ENCODE assay signal across 11 cellular contexts in genomic region chr20:38187512-38187911, GRCh38. TPM values are rescaled to one million over a fixed set of nuclear protein-coding genes. Genes with fewer than 3 reads are reported as not detected.
DNase-seq lines count a peak whose midpoint lies in the region; ATAC-seq, FAIRE-seq and TF ChIP-seq lines count a peak whose summit lies in the region.
"Had no signal": no experiment of that assay in that cellular context is flagged by ENCODE, and none has a peak within 500 bp of the region (broad histone marks: within the 10 kb centered on the region; RNA-seq: fewer than 3 reads in every experiment).

No MANE protein-coding gene starts in this region.

- H3K4me3 ChIP-seq in AG04450 (ENCODE audit: low read depth, low read length) (no peak overlapping the region), HCT116 (replicated peaks in 1 of 2; ENCODE audit: low read depth in 1 of 2, low read length in 2 of 2) (no peak overlapping the region), ascending aorta (no peak overlapping the region), HepG2 (replicated peaks in 1 of 3; ENCODE audit: insufficient read depth in 1 of 3, low read depth in 2 of 3, low read length in 3 of 3) (no peak overlapping the region)

- FAIRE-seq in HepG2 (lab: Jason Lieb, UNC): peak; percentile 65

- H3K9me3 ChIP-seq in AG04450 (ENCODE audit: control insufficient read depth, insufficient read depth, low read length): peaks cover 2% of the 10 kb centered on the region; the same call in 1 of the 2 replicates
- no peaks in the 10 kb centered on the region for H3K9me3 ChIP-seq in HCT116 (ENCODE audit: control insufficient read depth in 1 of 2, insufficient read depth in 1 of 2, low read depth in 1 of 2, low read length in 2 of 2)
- no peaks in the 10 kb centered on the region for H3K9me3 ChIP-seq in ascending aorta
- H3K9me3 ChIP-seq in HepG2 (ENCODE audit: low read length): no peaks in the 10 kb centered on the region
- no peaks in the 10 kb centered on the region for H3K9me3 ChIP-seq in CD4-positive, alpha-beta T cell (ENCODE audit: control insufficient read depth, low read length)

- CTCF ChIA-PET in AG04450 (lab: Charles Lee): interaction anchor here (0.6 to 1.1 kb wide), 4 partner anchors 9 to 133 kb away, joined by 4 read pairs; no protein-coding TSS in a partner anchor
- CTCF ChIA-PET in HCT116 (lab: Charles Lee): no interaction called here
- CTCF ChIA-PET in HepG2 (lab: Yijun Ruan, JAX; ENCODE audit: low intra/inter-chr PET ratio, low total read pairs): interaction anchor here (1.5 kb wide), 1 partner anchor 35 kb away, joined by 3 read pairs; no protein-coding TSS in a partner anchor
- CTCF ChIA-PET in CD4-positive, alpha-beta T cell (lab: Charles Lee): no interaction called here

- H3K27ac Mint-ChIP-seq in CD4-positive, alpha-beta T cell: no peak overlapping the region

- H3K4me3 Mint-ChIP-seq in CD4-positive, alpha-beta T cell: no peak overlapping the region
- H3K4me3 Mint-ChIP-seq: CD8-positive, alpha-beta memory T cell had no signal

- in situ Hi-C loops in HepG2 (cut with HindIII; ENCODE audit: extremely low pct_ligation_motif_present, low pct_unique_long_range_greater_than_20kb): no loop called here

- H3K9me2 ChIP-seq in HCT116 (ENCODE audit: insufficient read depth): no peaks in the 10 kb centered on the region

- BruUV-seq in HCT116 (replicated peaks; lab: Mats Ljungman, UMichigan): no TSS peak
- no TSS peak for BruUV-seq in HepG2 (replicated peaks; lab: Mats Ljungman, UMichigan)

- no peaks in the 10 kb centered on the region for H3K36me3 Mint-ChIP-seq in CD4-positive, alpha-beta T cell (ENCODE audit: low read depth)
- H3K36me3 Mint-ChIP-seq: CD8-positive, alpha-beta memory T cell had no signal

- H3K27me3 Mint-ChIP-seq in CD4-positive, alpha-beta T cell: peaks cover 20% of the 10 kb centered on the region

- no peaks in the 10 kb centered on the region for H3K36me3 ChIP-seq in HCT116 (ENCODE audit: control insufficient read depth in 1 of 2, insufficient read depth in 2 of 2, low read length in 2 of 2)
- no peaks in the 10 kb centered on the region for H3K36me3 ChIP-seq in ascending aorta
- H3K36me3 ChIP-seq in HepG2 (replicated peaks in 1 of 2; ENCODE audit: control insufficient read depth in 1 of 2, insufficient read depth in 2 of 2, low read length in 2 of 2): no peaks in the 10 kb centered on the region

- ATAC-seq in HCT116 (peak; percentile 51), HepG2 (peak; percentile 96)
- no peak for ATAC-seq in CD4-positive, alpha-beta T cell (ENCODE audit: poor library complexity)

- no peaks in the 10 kb centered on the region for H3K4me1 Mint-ChIP-seq in CD4-positive, alpha-beta T cell (ENCODE audit: low read depth)
- H3K4me1 Mint-ChIP-seq: CD8-positive, alpha-beta memory T cell had no signal

- H3K27me3 ChIP-seq in AG04450 (ENCODE audit: control insufficient read depth, insufficient read depth, low read length) (no peaks in the 10 kb centered on the region), HCT116 (ENCODE audit: insufficient read depth, low read length) (no peaks in the 10 kb centered on the region), ascending aorta (no peaks in the 10 kb centered on the region), HepG2 (ENCODE audit: control insufficient read depth in 1 of 2, insufficient read depth in 2 of 2, low read length in 2 of 2) (peaks cover 6 to 46% of the 10 kb centered on the region in 2 experiments; a peak in 4 of 5 replicates)
- peaks cover 6% of the 10 kb centered on the region for H3K27me3 ChIP-seq in CD4-positive, alpha-beta T cell (ENCODE audit: control insufficient read depth, insufficient read depth, low read length)

- peaks cover 10 to 45% of the 10 kb centered on the region in 2 experiments for H3K4me1 ChIP-seq in HCT116 (ENCODE audit: control insufficient read depth in 1 of 2, insufficient read depth in 2 of 2, low read length in 2 of 2)
- peaks cover 5 to 6% of the 10 kb centered on the region in 2 donors for H3K4me1 ChIP-seq in ascending aorta
- H3K4me1 ChIP-seq in HepG2 (ENCODE audit: insufficient read depth, low read length): no peaks in the 10 kb centered on the region

- H3K9ac ChIP-seq in HCT116 (ENCODE audit: low read length) (no peak overlapping the region), HepG2 (ENCODE audit: insufficient read depth, low read depth, low read length) (no peak overlapping the region)

- TF ChIP-seq RAD21 in HCT116 (IDR thresholded peaks at IDR 0.05; ENCODE audit: low read depth) (no peak), HepG2 (CRISPR knock-in tag; IDR thresholded peaks at IDR 0.05) (peak; percentile 31; the same call in 1 of the 2 replicates)

- POLR2A ChIA-PET in AG04450 (lab: Yijun Ruan, JAX) (no interaction called here), HCT116 (lab: Charles Lee) (no interaction called here), HepG2 (lab: Yijun Ruan, JAX) (interaction anchor here (1.0 kb wide), 1 partner anchor 154 kb away, joined by 4 read pairs; the partner anchor contains the start of gene RPRD1B)
- POLR2A ChIA-PET in CD4-positive, alpha-beta T cell (lab: Charles Lee): no interaction called here

- intact Hi-C loops in HCT116 (cut with micrococcal nuclease) (no loop called here), ascending aorta (cut with DNase I) (no loop called here), HepG2 (cut with micrococcal nuclease; ENCODE audit: unreplicated experiment) (loop anchor here (5.0 kb wide), 1 partner anchor 35 kb away; no protein-coding TSS in a partner anchor)
- intact Hi-C loops in CD4-positive, alpha-beta T cell (cut with DNase I, micrococcal nuclease): no loop called here

- TF ChIP-seq POLR2A in HCT116 (IDR thresholded peaks at IDR 0.05; ENCODE audit: borderline replicate concordance, extremely low read depth, insufficient read depth, insufficient read length) (no peak), HepG2 (IDR thresholded peaks at IDR 0.05; ENCODE audit: insufficient read depth in 1 of 2, low read depth in 2 of 2, low read length in 2 of 2) (no peak)

- no peaks in the 10 kb centered on the region for H3K79me2 ChIP-seq in HCT116 (ENCODE audit: insufficient read depth, low read length)
- no peaks in the 10 kb centered on the region for H3K79me2 ChIP-seq in HepG2 (ENCODE audit: insufficient read depth, low read length)

- H3K4me2 ChIP-seq in HCT116 (ENCODE audit: low read length) (peak overlapping the region; percentile 55), HepG2 (ENCODE audit: low read depth, low read length) (no peak overlapping the region)

- TF ChIP-seq CTCF in AG04450 (IDR thresholded peaks at IDR 0.05; ENCODE audit: low read depth, low read length) (peak; percentile 45), HCT116 (IDR thresholded peaks at IDR 0.05 in 2 of 3, conservative IDR thresholded peaks at IDR 0.05 in 1 of 3; ENCODE audit: borderline replicate concordance in 1 of 3, insufficient read depth in 1 of 3, low read depth in 2 of 3, low read length in 2 of 3) (peak in 2 of 3 experiments; percentile 23 to 37; a peak in 2 of 6 replicates), ascending aorta (IDR thresholded peaks at IDR 0.05) (peak; percentile 23 to 43 (median 30)), HepG2 (CRISPR knock-in tag; IDR thresholded peaks at IDR 0.05) (peak; percentile 50)
- TF ChIP-seq CTCF in CD4-positive, alpha-beta T cell (IDR thresholded peaks at IDR 0.05): no peak

- RAD21 ChIA-PET in HCT116 (lab: Charles Lee; ENCODE audit: low non-redundant PET in 1 of 2, low total read pairs in 2 of 2, uncharacterized antibody in 2 of 2, unreplicated experiment in 2 of 2): no interaction called here

- no peak overlapping the region for H3K27ac ChIP-seq in AG04450 (ENCODE audit: low read depth, low read length)
- no peak overlapping the region for H3K27ac ChIP-seq in HCT116 (ENCODE audit: low read depth, low read length)
- no peak overlapping the region for H3K27ac ChIP-seq in ascending aorta
- no peak overlapping the region for H3K27ac ChIP-seq in HepG2 (ENCODE audit: extremely low read length, insufficient read depth, low read length)
- H3K27ac ChIP-seq in CD4-positive, alpha-beta T cell (ENCODE audit: low read depth, low read length): no peak overlapping the region

- TF ChIP-seq EP300 in HepG2 (IDR thresholded peaks at IDR 0.05; ENCODE audit: low read depth in 2 of 2, low read length in 2 of 2) (no peak), HepG2 (CRISPR knock-in tag; IDR thresholded peaks at IDR 0.05; ENCODE audit: borderline replicate concordance) (no peak)

- H3K9me3 Mint-ChIP-seq in CD4-positive, alpha-beta T cell: no peaks in the 10 kb centered on the region
- H3K9me3 Mint-ChIP-seq: CD8-positive, alpha-beta memory T cell had no signal

- H2AFZ ChIP-seq in HCT116 (ENCODE audit: low read depth, low read length, poor library complexity, severe bottlenecking) (peak overlapping the region; percentile 22), HepG2 (ENCODE audit: low read length) (no peak overlapping the region)

- H4K20me1 ChIP-seq in HCT116 (ENCODE audit: insufficient read depth): no peaks in the 10 kb centered on the region
- H4K20me1 ChIP-seq in HepG2 (ENCODE audit: insufficient read depth, low read length): no peaks in the 10 kb centered on the region

- 3% methylated on average over 5 of the region's 5 CpGs for WGBS in HepG2 (ENCODE audit: low lambda C conversion rate)

- no peak for DNase-seq in AG04450 (ENCODE audit: low read depth, low spot score)
- no peak for DNase-seq in HCT116 (ENCODE audit: low read depth, low spot score)
- DNase-seq in ascending aorta (ENCODE audit: low spot score in 2 of 2): peak in 1 of 2 donors; percentile 69
- DNase-seq in HepG2 (ENCODE audit: low spot score): peak; percentile 72
- DNase-seq in NCI-H2196 treated with DMSO at 0.1 percent for 48 hours (lab: John Stamatoyannopoulos, UW; ENCODE audit: unreplicated experiment): no peak
- no peak for DNase-seq in CD4-positive, alpha-beta T cell
- no peak for DNase-seq in NCI-H1436 (lab: John Stamatoyannopoulos, UW)
- no peak for DNase-seq in NCI-H774 (lab: John Stamatoyannopoulos, UW)
- DNase-seq: CD8-positive, alpha-beta memory T cell; effector memory CD4-positive, alpha-beta T cell; NCI-H2107 had no signal

RNA-seq across cellular contexts. Expression of gene TGM2, which starts 22.4 kb away (rescaled TPM):
- polyA plus RNA-seq in AG04450 (2011; rRNA removed) (326 and 398 TPM in 2 replicates), HepG2 (2011; rRNA removed) (46.4 and 52.3 TPM in 2 replicates)
- 277 and 363 TPM in 2 replicates for polyA minus RNA-seq in AG04450 (2011; rRNA and poly(A)+ RNA removed)
- total RNA-seq in HCT116 (2021; ENCODE audit: unreplicated experiment) (6.1 TPM), ascending aorta (529 TPM), HepG2 (2016; rRNA removed; fragmentation: Illumina TruSeq; extraction: Trizol) (4.2 and 4.5 TPM in 2 replicates)
- polyA plus RNA-seq in HCT116 (2012): 8.2 and 9.5 TPM in 2 replicates
- total RNA-seq in HepG2 (2016; cell fraction: cytosol; rRNA removed; fragmentation: Illumina TruSeq; extraction: Trizol; ENCODE audit: low read depth): 0.61 and 0.88 TPM in 2 replicates
- total RNA-seq in HepG2 (2016; cell fraction: insoluble cytoplasmic fraction; rRNA removed; fragmentation: Illumina TruSeq; extraction: Trizol): 3.3 and 4.3 TPM in 2 replicates
- 2.1 and 2.3 TPM in 2 replicates for total RNA-seq in HepG2 (2016; cell fraction: membrane; rRNA removed; fragmentation: Illumina TruSeq; extraction: Trizol)
- 4.3 and 4.5 TPM in 2 replicates for total RNA-seq in HepG2 (2016; cell fraction: nucleus; rRNA removed; fragmentation: Illumina TruSeq; extraction: Trizol)
- polyA plus RNA-seq in HepG2 (2011; cell fraction: cytosol; rRNA removed): 39.7 and 45.8 TPM in 2 replicates
- 48.4 and 54.8 TPM in 2 replicates for polyA plus RNA-seq in HepG2 (2011; cell fraction: nucleus; rRNA removed)
- 14.4 and 32.4 TPM in 2 replicates for polyA plus RNA-seq in HepG2 (2012)
- 1.5 and 1.8 TPM in 2 replicates for polyA plus RNA-seq in HepG2 (2016; cell fraction: cytosol; fragmentation: Illumina TruSeq; extraction: Trizol; ENCODE audit: low read depth)
- 5.3 and 7.5 TPM in 2 replicates for polyA plus RNA-seq in HepG2 (2016; cell fraction: insoluble cytoplasmic fraction; fragmentation: Illumina TruSeq; extraction: Trizol; ENCODE audit: low read depth)
- polyA plus RNA-seq in HepG2 (2016; cell fraction: membrane; fragmentation: Illumina TruSeq; extraction: Trizol; ENCODE audit: low read depth): 2.5 TPM in 2 replicates
- polyA plus RNA-seq in HepG2 (2016; cell fraction: nucleus; fragmentation: Illumina TruSeq; extraction: Trizol; ENCODE audit: insufficient read depth, low read depth): 7.7 and 9.8 TPM in 2 replicates
- 39.1 and 112 TPM in 2 replicates for polyA minus RNA-seq in HepG2 (2011; rRNA and poly(A)+ RNA removed; ENCODE audit: low replicate concordance)
- polyA minus RNA-seq in HepG2 (2011; cell fraction: cytosol; rRNA and poly(A)+ RNA removed): 43.5 and 48.8 TPM in 2 replicates
- 26.7 and 32.2 TPM in 2 replicates for polyA minus RNA-seq in HepG2 (2011; cell fraction: nucleus; rRNA and poly(A)+ RNA removed)
- total RNA-seq in CD4-positive, alpha-beta T cell: under 1 TPM; 0.06 to 0.27 TPM
- total RNA-seq: CD8-positive, alpha-beta memory T cell had no signal
- polyA plus RNA-seq: CD8-positive, alpha-beta memory T cell had no signal

Comparison
In these comparisons a context has a peak if more than half of its experiments do, and no peak if none do; other contexts are left out.
1. RNA of gene TGM2, which starts 22.4 kb away (total RNA-seq): 529 TPM in ascending aorta (single experiment); 6.1 TPM in HCT116 (single experiment), 0.61 to 4.5 TPM in HepG2 and 0.06 to 0.27 TPM in CD4-positive, alpha-beta T cell; every median in the first group is over 10 times any median in the second.
2. CTCF ChIA-PET loops: an anchor here in AG04450 (0.6 to 1.1 kb wide) and HepG2 (1.5 kb wide); none called in HCT116 and CD4-positive, alpha-beta T cell.